ENCODE assay signal across 8 cellular contexts in the genomic region with DNA sequence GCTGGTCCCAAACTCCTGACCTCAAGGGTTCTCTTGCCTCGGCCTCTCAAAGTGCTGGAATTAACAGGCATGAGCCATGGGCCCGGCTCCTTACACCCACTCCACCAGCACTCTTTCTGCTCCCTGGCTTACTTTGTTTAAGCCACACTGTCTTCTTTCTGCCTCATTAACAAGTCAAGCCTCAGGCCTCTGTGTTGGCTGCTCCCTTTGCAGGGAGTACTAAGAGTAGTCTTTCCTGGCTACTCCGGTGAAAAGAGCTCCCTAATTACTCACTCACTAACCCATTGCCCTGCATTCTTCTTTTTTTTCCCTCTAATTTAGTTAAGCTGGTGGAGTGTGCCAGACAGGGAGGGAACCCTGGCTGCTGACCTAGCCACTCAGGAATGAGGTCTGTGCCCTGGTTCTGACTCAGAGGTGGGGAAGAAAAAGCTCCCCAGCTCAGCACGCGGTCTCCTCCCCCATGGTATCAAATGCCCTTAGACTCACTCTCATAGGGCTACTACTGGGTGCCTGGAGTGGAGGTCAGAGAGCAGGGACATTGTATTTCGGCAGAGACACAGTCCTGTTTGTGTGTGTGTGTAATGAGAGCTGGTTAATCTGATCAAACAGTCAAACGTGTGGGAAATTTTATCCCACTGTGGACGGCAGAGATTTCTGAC. TPM values are rescaled to one million over a fixed set of nuclear protein-coding genes. Genes with fewer than 3 reads are reported as not detected.
DNase-seq lines count a peak whose midpoint lies in the region; ATAC-seq and TF ChIP-seq lines count a peak whose summit lies in the region.

No MANE protein-coding gene starts in this region.

- no peaks in the 10 kb centered on the region for H3K9me3 Mint-ChIP-seq in activated naive CD8-positive, alpha-beta T cell (ENCODE audit: low read depth)
- no peaks in the 10 kb centered on the region for H3K9me3 Mint-ChIP-seq in activated naive CD8-positive, alpha-beta T cell treated with anti-CD3 and anti-CD28 coated beads for 36 hours

- DNase-seq in activated naive CD8-positive, alpha-beta T cell treated with anti-CD3 and anti-CD28 coated beads for 36 hours, result no peak
- DNase-seq in SW 1271 (lab: John Stamatoyannopoulos, UW), result peak; percentile 87 to 96
- DNase-seq in prostate gland (ENCODE audit: low spot score), result peak; percentile 41
- DNase-seq in mesenteric fat pad (ENCODE audit: low spot score), result no peak
- no peak for DNase-seq in activated CD8-positive, alpha-beta memory T cell treated with anti-CD3 and anti-CD28 coated beads, Interleukin-2, amount 50 U/mL, for 48 hours

- WGBS in gastroesophageal sphincter (ENCODE audit: low coverage in 1 of 2), 2 donors, result 12% methylated on average over 6 to 7 of the region's 8 CpGs
- WGBS in prostate gland, result 24% methylated on average over 8 of the region's 8 CpGs

- TF ChIP-seq EP300 in gastroesophageal sphincter (IDR thresholded peaks at IDR 0.05), result no peak

- TF ChIP-seq CTCF in gastroesophageal sphincter (IDR thresholded peaks at IDR 0.05) (no peak), prostate gland (IDR thresholded peaks at IDR 0.05) (no peak)

- peak overlapping the region in 3 of 4 donors; percentile 49 to 66 (median 55) for H3K27ac ChIP-seq in gastroesophageal sphincter
- peak overlapping the region; percentile 0 to 42 for H3K27ac ChIP-seq in prostate gland

- no peaks in the 10 kb centered on the region for H3K9me3 ChIP-seq in gastroesophageal sphincter
- H3K9me3 ChIP-seq in prostate gland, result no peaks in the 10 kb centered on the region

- H3K27me3 Mint-ChIP-seq in activated naive CD8-positive, alpha-beta T cell, result no peaks in the 10 kb centered on the region
- H3K27me3 Mint-ChIP-seq in activated naive CD8-positive, alpha-beta T cell treated with anti-CD3 and anti-CD28 coated beads for 36 hours, result peaks cover 4% of the 10 kb centered on the region

- H3K4me1 ChIP-seq in gastroesophageal sphincter (peaks cover 0 to 11% (median 0%) of the 10 kb centered on the region in 3 donors), prostate gland (replicated peaks) (no peaks in the 10 kb centered on the region)

- intact Hi-C loops in prostate gland (cut with DNase I), result no loop called here

- H3K4me1 Mint-ChIP-seq in activated naive CD8-positive, alpha-beta T cell (ENCODE audit: low read depth), result peaks cover 52% of the 10 kb centered on the region
- peaks cover 46% of the 10 kb centered on the region for H3K4me1 Mint-ChIP-seq in activated naive CD8-positive, alpha-beta T cell treated with anti-CD3 and anti-CD28 coated beads for 36 hours

- TF ChIP-seq POLR2A in gastroesophageal sphincter (IDR thresholded peaks at IDR 0.05) (no peak), prostate gland (IDR thresholded peaks at IDR 0.05) (no peak)

- H3K27ac Mint-ChIP-seq in activated naive CD8-positive, alpha-beta T cell, result peak overlapping the region; percentile 50
- H3K27ac Mint-ChIP-seq in activated naive CD8-positive, alpha-beta T cell treated with anti-CD3 and anti-CD28 coated beads for 36 hours, result no peak overlapping the region

- H3K36me3 ChIP-seq in gastroesophageal sphincter (no peaks in the 10 kb centered on the region), prostate gland (no peaks in the 10 kb centered on the region)

- no peak overlapping the region for H3K4me3 Mint-ChIP-seq in activated naive CD8-positive, alpha-beta T cell
- no peak overlapping the region for H3K4me3 Mint-ChIP-seq in activated naive CD8-positive, alpha-beta T cell treated with anti-CD3 and anti-CD28 coated beads for 36 hours

- peak; percentile 93 for ATAC-seq in gastroesophageal sphincter
- no peak for ATAC-seq in HG03196 (IDR thresholded peaks at IDR 0.05; ENCODE audit: unreplicated experiment)

- peaks cover 24% of the 10 kb centered on the region for H3K36me3 Mint-ChIP-seq in activated naive CD8-positive, alpha-beta T cell
- peaks cover 47% of the 10 kb centered on the region for H3K36me3 Mint-ChIP-seq in activated naive CD8-positive, alpha-beta T cell treated with anti-CD3 and anti-CD28 coated beads for 36 hours

- H3K27me3 ChIP-seq in gastroesophageal sphincter (no peaks in the 10 kb centered on the region), prostate gland (replicated peaks; ENCODE audit: insufficient read depth) (no peaks in the 10 kb centered on the region)

- H3K4me3 ChIP-seq in gastroesophageal sphincter, result no peak overlapping the region
- no peak overlapping the region for H3K4me3 ChIP-seq in prostate gland

RNA-seq across cellular contexts. Expression of a gene that starts 19.8 kb away (rescaled TPM):
- 10 to 100 TPM; 19.0 to 19.9 TPM for total RNA-seq in activated naive CD8-positive, alpha-beta T cell treated with anti-CD3 and anti-CD28 coated beads for 36 hours
- total RNA-seq in gastroesophageal sphincter, result 1 to 10 TPM; 2.1 to 3.5 (median 2.4) TPM
- 1 to 10 TPM; 1.1 to 4.6 TPM for total RNA-seq in prostate gland
- total RNA-seq in mesenteric fat pad, result 8.3 TPM

RNA-seq across cellular contexts. Expression of a gene that starts 24.9 kb away (rescaled TPM):
- total RNA-seq in activated naive CD8-positive, alpha-beta T cell treated with anti-CD3 and anti-CD28 coated beads for 36 hours, result not detected
- total RNA-seq in gastroesophageal sphincter (not detected), prostate gland (not detected), mesenteric fat pad (not detected)

RNA-seq across cellular contexts. Expression of a gene that starts 47.5 kb away (rescaled TPM):
- total RNA-seq in activated naive CD8-positive, alpha-beta T cell treated with anti-CD3 and anti-CD28 coated beads for 36 hours, result 10 to 100 TPM; 32.0 to 34.2 TPM
- total RNA-seq in gastroesophageal sphincter, result 1 to 10 TPM in 3 of 4 donors, under 1 TPM in 1; 0.62 to 5.4 (median 2.0) TPM
- total RNA-seq in prostate gland, result 1 to 10 TPM; 2.6 to 5.5 TPM
- total RNA-seq in mesenteric fat pad, result 14.4 TPM

RNA-seq across cellular contexts. Expression of a gene that starts 53.2 kb away (rescaled TPM):
- 1 to 10 TPM; 1.3 to 2.1 TPM for total RNA-seq in activated naive CD8-positive, alpha-beta T cell treated with anti-CD3 and anti-CD28 coated beads for 36 hours
- total RNA-seq in gastroesophageal sphincter, result 1 to 10 TPM in 1 of 4 donors, under 1 TPM in 3; 0.27 to 5.3 (median 0.76) TPM
- total RNA-seq in prostate gland, result 10 to 100 TPM in 1 of 2 donors, under 1 TPM in 1; 0.50 to 10.5 TPM
- total RNA-seq in mesenteric fat pad, result 0.90 TPM

Comparison
In these comparisons a context has a peak if more than half of its experiments do, and no peak if none do; other contexts are left out.
1. DNase-seq: peak in SW 1271 (2 of 2) and prostate gland (single experiment); none in activated naive CD8-positive, alpha-beta T cell treated with anti-CD3 and anti-CD28 coated beads for 36 hours (single experiment), mesenteric fat pad (single experiment) and activated CD8-positive, alpha-beta memory T cell treated with anti-CD3 and anti-CD28 coated beads, Interleukin-2, amount 50 U/mL, for 48 hours (single experiment).